Comparison of ENCODE assay signal across 8 cellular contexts in the genomic region with DNA sequence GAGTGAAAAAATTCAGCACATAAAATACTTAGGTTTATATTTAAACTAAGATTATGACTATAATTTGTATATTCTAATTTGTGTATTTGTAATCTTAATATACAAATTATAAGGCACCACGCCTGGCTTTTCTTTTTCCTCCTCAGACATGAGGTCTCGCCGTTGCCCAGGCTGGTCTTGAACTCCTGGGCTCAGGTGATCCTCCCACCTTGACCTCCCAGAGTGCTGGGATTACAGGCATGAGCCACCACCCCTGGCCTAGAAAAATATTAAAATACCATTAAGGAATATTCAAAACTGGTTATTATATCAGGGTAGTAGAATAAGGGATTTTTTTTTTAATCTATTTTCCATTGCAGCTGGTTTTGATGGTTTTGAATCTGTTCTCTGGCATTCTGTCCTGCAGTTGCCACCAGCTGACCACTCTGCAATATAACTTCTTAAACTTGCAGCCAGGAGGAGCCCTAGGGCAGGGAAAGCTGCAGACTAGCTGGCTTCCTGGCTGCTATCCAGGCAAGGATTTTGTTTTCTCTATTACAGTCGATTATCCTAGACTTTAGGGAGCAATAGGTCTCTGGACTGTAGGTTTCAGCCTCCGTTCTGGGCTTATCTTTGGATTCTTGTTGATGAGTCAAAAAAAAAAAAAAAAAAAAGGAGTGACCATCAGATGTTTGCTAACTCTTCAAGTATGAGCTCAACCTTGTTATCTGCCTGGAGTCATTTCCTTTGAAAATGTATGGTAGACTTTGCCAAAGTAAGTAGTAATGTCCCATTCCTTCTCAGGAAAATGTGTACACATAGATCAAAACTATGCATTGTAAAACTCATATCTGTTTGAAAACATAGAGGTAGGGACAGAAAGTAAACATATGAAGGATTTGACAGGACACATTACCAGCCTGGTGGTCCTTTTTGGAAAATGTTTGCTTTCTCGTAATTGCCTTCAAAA. TPM values are rescaled to one million over a fixed set of nuclear protein-coding genes. Genes with fewer than 3 reads are reported as not detected.
A peak's percentile ranks its signal among the peaks of the same experiment; 100 is the strongest.
DNase-seq lines count a peak whose midpoint lies in the region; ATAC-seq and TF ChIP-seq lines count a peak whose summit lies in the region.

No MANE protein-coding gene starts in this region.

- H3K27me3 ChIP-seq in right lobe of liver = no peaks in the 10 kb centered on the region
- no peaks in the 10 kb centered on the region for H3K27me3 ChIP-seq in thoracic aorta (replicated peaks; ENCODE audit: insufficient read depth)

- TF ChIP-seq CTCF in right lobe of liver (IDR thresholded peaks at IDR 0.05) = peak; percentile 78 to 95 (median 82)
- peak; percentile 64 for TF ChIP-seq CTCF in thoracic aorta (IDR thresholded peaks at IDR 0.05)

- 25% methylated on average over 6 of the region's 6 CpGs for WGBS in right lobe of liver (ENCODE audit: insufficient coverage, low coverage, low lambda C conversion rate, missing lambda C conversion rate)

- ATAC-seq in SK-N-SH treated with all-trans-retinoic acid at 6 μM for 48 hours = peak; percentile 84
- peak; percentile 92 to 96 (median 95) for ATAC-seq in right lobe of liver
- peak; percentile 65 for ATAC-seq in thoracic aorta (ENCODE audit: insufficient number of reproducible peaks, low FRiP score, low read depth)
- no peak for ATAC-seq in GM21515 (IDR thresholded peaks at IDR 0.05; ENCODE audit: unreplicated experiment)

- peaks cover 0 to 3% (median 0%) of the 10 kb centered on the region in 4 donors for H3K36me3 ChIP-seq in right lobe of liver
- H3K36me3 ChIP-seq in thoracic aorta = peaks cover 6% of the 10 kb centered on the region

- no peaks in the 10 kb centered on the region for H3K9me3 ChIP-seq in right lobe of liver
- no peaks in the 10 kb centered on the region for H3K9me3 ChIP-seq in thoracic aorta

- in situ Hi-C loops in KBM-7 (cut with MboI; ENCODE audit: low pct_unique_long_range_greater_than_20kb, low sequenced_read_pairs) = no loop called here

- TF ChIP-seq POLR2A in right lobe of liver (IDR thresholded peaks at IDR 0.05) = no peak

- H3K4me3 ChIP-seq in right lobe of liver = no peak overlapping the region
- no peak overlapping the region for H3K4me3 ChIP-seq in thoracic aorta

- H3K4me1 ChIP-seq in right lobe of liver (peaks cover 0 to 15% (median 7%) of the 10 kb centered on the region in 4 donors), thoracic aorta (ENCODE audit: control insufficient read depth in 1 of 2, low read depth in 2 of 2) (peaks cover 4 to 25% of the 10 kb centered on the region in 2 donors)

- H3K27ac ChIP-seq in right lobe of liver (peak overlapping the region; percentile 16 to 30 (median 20)), thoracic aorta (peak overlapping the region in 1 of 2 donors; percentile 12)

- intact Hi-C loops in right lobe of liver (cut with DNase I) = loop anchor here (5.0 kb wide), 2 partner anchors 42 to 52 kb away; no protein-coding TSS in a partner anchor

- DNase-seq in activated CD4-positive, alpha-beta T cell treated with anti-CD3 and anti-CD28 coated beads for 4 hours = peak; percentile 13 to 17
- DNase-seq in activated CD4-positive, alpha-beta T cell treated with anti-CD3 and anti-CD28 coated beads, Interleukin-2, amount 50 U/mL, for 4 hours = no peak
- DNase-seq in KBM-7 = peak; percentile 66
- peak; percentile 60 for DNase-seq in ecto neural progenitor cell (ENCODE audit: low spot score)
- DNase-seq in right lobe of liver = peak in 2 of 3 donors; percentile 60 to 86
- peak; percentile 32 for DNase-seq in thoracic aorta (ENCODE audit: low spot score)

TF ChIP-seq in SK-N-SH treated with all-trans-retinoic acid at 6 μM for 48 hours, 23 proteins besides CTCF, POLR2A, EP300 and RAD21:
- TF ChIP-seq, protein P1, sequence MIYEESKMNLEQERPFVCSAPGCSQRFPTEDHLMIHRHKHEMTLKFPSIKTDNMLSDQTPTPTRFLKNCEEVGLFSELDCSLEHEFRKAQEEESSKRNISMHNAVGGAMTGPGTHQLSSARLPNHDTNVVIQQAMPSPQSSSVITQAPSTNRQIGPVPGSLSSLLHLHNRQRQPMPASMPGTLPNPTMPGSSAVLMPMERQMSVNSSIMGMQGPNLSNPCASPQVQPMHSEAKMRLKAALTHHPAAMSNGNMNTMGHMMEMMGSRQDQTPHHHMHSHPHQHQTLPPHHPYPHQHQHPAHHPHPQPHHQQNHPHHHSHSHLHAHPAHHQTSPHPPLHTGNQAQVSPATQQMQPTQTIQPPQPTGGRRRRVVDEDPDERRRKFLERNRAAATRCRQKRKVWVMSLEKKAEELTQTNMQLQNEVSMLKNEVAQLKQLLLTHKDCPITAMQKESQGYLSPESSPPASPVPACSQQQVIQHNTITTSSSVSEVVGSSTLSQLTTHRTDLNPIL (CRISPR knock-in tag; IDR thresholded peaks at IDR 0.05; ENCODE audit: low read depth) = no peak
- TF ChIP-seq ZNF70 (CRISPR knock-in tag; IDR thresholded peaks at IDR 0.05) = no peak
- TF ChIP-seq TOX (CRISPR knock-in tag; IDR thresholded peaks at IDR 0.05; ENCODE audit: borderline replicate concordance) = no peak
- peak; percentile 58 for TF ChIP-seq ISL1 (CRISPR knock-in tag; IDR thresholded peaks at IDR 0.05)

RNA-seq across cellular contexts. Expression of a gene that starts 13.2 kb away (rescaled TPM):
- total RNA-seq in right lobe of liver = 1 to 10 TPM; 1.8 to 8.4 (median 3.5) TPM
- total RNA-seq in thoracic aorta = 10 to 100 TPM in 1 of 2 donors, 1 to 10 TPM in 1; 5.6 to 13.5 TPM

RNA-seq across cellular contexts. Expression of a gene that starts 39.7 kb away (rescaled TPM):
- 1 to 10 TPM in 4 of 6 experiments, under 1 TPM in 2; 0.55 to 3.4 (median 2.3) TPM for total RNA-seq in right lobe of liver
- 10 to 100 TPM in 1 of 2 donors, 1 to 10 TPM in 1; 8.5 to 18.7 TPM for total RNA-seq in thoracic aorta

RNA-seq across cellular contexts. Expression of a gene that starts 58.6 kb away (rescaled TPM):
- total RNA-seq in right lobe of liver (10 to 100 TPM; 11.1 to 21.7 (median 19.4) TPM), thoracic aorta (10 to 100 TPM; 33.3 to 49.4 TPM)

Comparison
In these comparisons a context has a peak if more than half of its experiments do, and no peak if none do; other contexts are left out.
1. DNase-seq: peak in activated CD4-positive, alpha-beta T cell treated with anti-CD3 and anti-CD28 coated beads for 4 hours (2 of 2), KBM-7 (single experiment), ecto neural progenitor cell (single experiment), right lobe of liver (2 of 3) and thoracic aorta (single experiment); none in activated CD4-positive, alpha-beta T cell treated with anti-CD3 and anti-CD28 coated beads, Interleukin-2, amount 50 U/mL, for 4 hours (0 of 2).